Comparison of ENCODE assay signal across 19 cellular contexts in the genomic region with DNA sequence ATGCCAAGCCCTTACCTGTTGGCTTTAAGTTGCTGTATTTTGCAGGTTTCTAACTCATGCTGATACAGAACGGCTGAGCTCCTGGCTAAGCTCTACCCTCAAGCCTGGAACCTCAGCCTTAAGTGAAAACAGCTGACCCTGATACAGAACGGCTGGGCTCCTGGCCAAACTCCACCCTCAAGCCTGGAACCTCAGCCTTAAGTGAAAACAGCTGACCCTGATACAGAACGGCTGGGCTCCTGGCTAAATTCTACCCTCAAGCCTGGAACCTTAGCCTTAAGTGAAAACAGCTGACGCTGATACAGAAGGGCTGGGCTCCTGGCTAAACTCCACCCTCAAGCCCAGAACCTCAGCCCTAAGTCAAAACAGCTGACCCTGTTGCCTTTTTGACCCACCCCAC. TPM values are rescaled to one million over a fixed set of nuclear protein-coding genes. Genes with fewer than 3 reads are reported as not detected.
DNase-seq lines count a peak whose midpoint lies in the region; TF ChIP-seq lines count a peak whose summit lies in the region.
"Had no signal": no experiment of that assay in that cellular context is flagged by ENCODE, and none has a peak within 500 bp of the region (broad histone marks: within the 10 kb centered on the region; RNA-seq: fewer than 3 reads in every experiment).

No MANE protein-coding gene starts in this region.

- no peak overlapping the region for H2AK5ac ChIP-seq in H9 (ENCODE audit: insufficient read length, low read length)

- peaks cover 15 to 25% of the 10 kb centered on the region in 2 experiments for H3K4me1 Mint-ChIP-seq in H9
- H3K4me1 Mint-ChIP-seq: activated B cell treated with CpG ODN at 0.5 μM for 24 hours had no signal

- H3K14ac ChIP-seq in H9 (ENCODE audit: insufficient read depth, low read length), result no peak overlapping the region

- no peak for TF ChIP-seq CTCF in H9 (conservative IDR thresholded peaks at IDR 0.05)
- TF ChIP-seq CTCF in fibroblast of lung (conservative IDR thresholded peaks at IDR 0.05 in 1 of 2, IDR thresholded peaks at IDR 0.05 in 1 of 2; ENCODE audit: low read depth in 1 of 2, low read length in 2 of 2), result no peak
- no peak for TF ChIP-seq CTCF in parathyroid adenoma (IDR thresholded peaks at IDR 0.05)
- no peak for TF ChIP-seq CTCF in uterus (IDR thresholded peaks at IDR 0.05)

- no peak overlapping the region for H3K27ac Mint-ChIP-seq in H9
- H3K27ac Mint-ChIP-seq: activated B cell treated with CpG ODN at 0.5 μM for 24 hours had no signal

- H3K23ac ChIP-seq in H9 (ENCODE audit: insufficient read length, low read depth, low read length), result no peak overlapping the region

- H3K9ac ChIP-seq in H9 (ENCODE audit: extremely low read depth, insufficient read length, low read length) (no peak overlapping the region), fibroblast of lung (ENCODE audit: insufficient read depth, low read length) (no peak overlapping the region), parathyroid adenoma (no peak overlapping the region)

- no peak overlapping the region for H2BK120ac ChIP-seq in H9 (ENCODE audit: low read depth, low read length, poor library complexity, severe bottlenecking)

- H3K79me1 ChIP-seq in H9 (ENCODE audit: insufficient read depth, low read depth, low read length, poor library complexity, severe bottlenecking), result no peaks in the 10 kb centered on the region

- no peaks in the 10 kb centered on the region for H3K27me3 ChIP-seq in H9 (ENCODE audit: insufficient read depth, low read length)
- no peaks in the 10 kb centered on the region for H3K27me3 ChIP-seq in fibroblast of lung (ENCODE audit: control insufficient read depth, insufficient read depth, low read length)
- H3K27me3 ChIP-seq in parathyroid adenoma (ENCODE audit: control insufficient read depth, insufficient read depth, low read length), result no peaks in the 10 kb centered on the region
- no peaks in the 10 kb centered on the region for H3K27me3 ChIP-seq in uterus
- H3K27me3 ChIP-seq: MG63 had no signal

- no peaks in the 10 kb centered on the region for H4K20me1 ChIP-seq in H9 (ENCODE audit: control insufficient read depth, insufficient read depth, insufficient read length)
- no peaks in the 10 kb centered on the region for H4K20me1 ChIP-seq in fibroblast of lung (ENCODE audit: control insufficient read depth, extremely low read depth, insufficient read depth, low read length)

- H3K4me3 Mint-ChIP-seq in H9, result no peak overlapping the region
- H3K4me3 Mint-ChIP-seq: activated B cell treated with CpG ODN at 0.5 μM for 24 hours had no signal

- peak overlapping the region; percentile 33 for H4K91ac ChIP-seq in H9 (ENCODE audit: insufficient read length, low read depth, low read length)

- no peak overlapping the region for H3K56ac ChIP-seq in H9 (ENCODE audit: insufficient read length, low read depth, low read length)

- in situ Hi-C loops in SK-MEL-5 (cut with HindIII; ENCODE audit: low pct_unique_long_range_greater_than_20kb, low sequenced_read_pairs), result no loop called here

- WGBS in H9 (ENCODE audit: extremely low coverage, insufficient read length, low lambda C conversion rate), result no CpG with 5 or more reads among the region's 4 CpGs

- H2AFZ ChIP-seq in H9 (ENCODE audit: low read length), result no peak overlapping the region
- H2AFZ ChIP-seq in fibroblast of lung (ENCODE audit: low read length), result no peak overlapping the region
- peak overlapping the region; percentile 25 for H2AFZ ChIP-seq in parathyroid adenoma

- H2BK5ac ChIP-seq in H9 (ENCODE audit: insufficient read length, low read length), result no peak overlapping the region

- H4K8ac ChIP-seq in H9 (replicated peaks; ENCODE audit: insufficient read length, low read depth, low read length), result no peak overlapping the region

- H3K4me2 ChIP-seq in H9 (ENCODE audit: insufficient read depth, insufficient read length, low read length) (no peak overlapping the region), fibroblast of lung (ENCODE audit: extremely low read depth, insufficient read depth, low read length) (no peak overlapping the region), parathyroid adenoma (ENCODE audit: low read length) (no peak overlapping the region)

- intact Hi-C loops in uterus (cut with DNase I; ENCODE audit: low total_unique reads), result no loop called here

- H3K27ac ChIP-seq in H9 (ENCODE audit: insufficient read length, low read depth, low read length) (no peak overlapping the region), fibroblast of lung (ENCODE audit: insufficient read depth, low read length) (no peak overlapping the region), parathyroid adenoma (peak overlapping the region; percentile 2), uterus (no peak overlapping the region)
- H3K27ac ChIP-seq: C4-2B, esophagus squamous epithelium had no signal

- DNase-seq in H9 (no peak), SK-MEL-5 (ENCODE audit: low read depth, low spot score) (peak; percentile 81), fibroblast of lung (ENCODE audit: low read depth in 2 of 2) (peak; percentile 27 to 66), foreskin melanocyte (no peak), uterus (no peak), cerebellum (ENCODE audit: low spot score) (no peak), hippocampal formation (lab: John Stamatoyannopoulos, UW) (no peak)
- DNase-seq: activated B cell treated with CpG ODN at 0.5 μM for 24 hours; activated effector memory CD4-positive, alpha-beta T cell treated with anti-CD3 and anti-CD28 coated beads, Interleukin-2, amount 50 U/mL, for 16 hours; DMS79 treated with DMSO at 0.1 percent for 48 hours; esophagus squamous epithelium; MG63; NCI-H2081; NCI-H69; stimulated activated CD4-positive, alpha-beta T cell treated with anti-CD3 and anti-CD28 coated beads, Interleukin-4, amount 100 ng/mL, for 1 hour; stimulated activated CD8-positive, alpha-beta memory T cell treated with anti-CD3 and anti-CD28 coated beads, Interleukin-4, amount 100 ng/mL, for 48 hours; T-helper 1 cell had no signal

- no peak overlapping the region for H2BK20ac ChIP-seq in H9 (ENCODE audit: low read depth, low read length, poor library complexity, severe bottlenecking)

- H3K4ac ChIP-seq in H9 (ENCODE audit: low read depth, low read length), result no peak overlapping the region

- H3K36me3 ChIP-seq in fibroblast of lung (ENCODE audit: control insufficient read depth, insufficient read depth, low read length) (no peaks in the 10 kb centered on the region), parathyroid adenoma (ENCODE audit: control insufficient read depth, insufficient read depth, low read length) (no peaks in the 10 kb centered on the region), uterus (no peaks in the 10 kb centered on the region)
- H3K36me3 ChIP-seq: esophagus squamous epithelium, MG63 had no signal

- no peak overlapping the region for H2BK15ac ChIP-seq in H9 (ENCODE audit: low read depth, low read length)

- TF ChIP-seq POLR2A in uterus (IDR thresholded peaks at IDR 0.05), result no peak

- H3K18ac ChIP-seq in H9 (ENCODE audit: insufficient read length, low read depth, low read length), result no peak overlapping the region

- no peak overlapping the region for H3T11ph ChIP-seq in H9 (ENCODE audit: low read length)

- peaks cover 2% of the 10 kb centered on the region; the same call in 1 of the 2 replicates for H3K27me3 Mint-ChIP-seq in H9 (ENCODE audit: low read depth)

- H3K9me3 Mint-ChIP-seq in H9, result peaks cover 3% of the 10 kb centered on the region in 2 experiments

- H3K79me2 ChIP-seq in H9 (ENCODE audit: insufficient read depth, low read length) (no peaks in the 10 kb centered on the region), fibroblast of lung (ENCODE audit: control insufficient read depth, insufficient read depth, low read length) (no peaks in the 10 kb centered on the region), parathyroid adenoma (no peaks in the 10 kb centered on the region)

- no peak overlapping the region for H4K5ac ChIP-seq in H9 (ENCODE audit: insufficient read length, low read depth, low read length)

- H3K4me1 ChIP-seq in H9 (ENCODE audit: insufficient read depth, low read length), result peaks cover 15% of the 10 kb centered on the region
- H3K4me1 ChIP-seq in fibroblast of lung (ENCODE audit: control insufficient read depth, extremely low read depth, insufficient read depth, low read length), result no peaks in the 10 kb centered on the region
- peaks cover 8% of the 10 kb centered on the region for H3K4me1 ChIP-seq in parathyroid adenoma
- H3K4me1 ChIP-seq in uterus, result no peaks in the 10 kb centered on the region
- H3K4me1 ChIP-seq: esophagus squamous epithelium had no signal

- H3K9me3 ChIP-seq in H9 (ENCODE audit: control insufficient read depth, low read depth, low read length) (no peaks in the 10 kb centered on the region), fibroblast of lung (ENCODE audit: control insufficient read depth, insufficient read depth, low read depth, low read length) (no peaks in the 10 kb centered on the region), parathyroid adenoma (ENCODE audit: control insufficient read depth, low read length) (no peaks in the 10 kb centered on the region), uterus (peaks cover 0 to under 1% of the 10 kb centered on the region in 2 donors)

- H3K4me3 ChIP-seq in fibroblast of lung (replicated peaks in 1 of 4; ENCODE audit: control extremely low read depth in 1 of 4, insufficient read depth in 1 of 4, low read depth in 3 of 4, low read length in 4 of 4) (no peak overlapping the region), parathyroid adenoma (ENCODE audit: low read depth, low read length) (no peak overlapping the region), uterus (no peak overlapping the region)
- H3K4me3 ChIP-seq: esophagus squamous epithelium, MG63 had no signal

- H2BK12ac ChIP-seq in H9 (ENCODE audit: insufficient read length, low read depth, low read length), result no peak overlapping the region

- no peaks in the 10 kb centered on the region for H3K23me2 ChIP-seq in H9 (ENCODE audit: insufficient read length, low read depth, low read length, poor library complexity, severe bottlenecking)

- peaks cover 2% of the 10 kb centered on the region in 3 experiments; a peak in 6 of 7 replicates for H3K36me3 Mint-ChIP-seq in H9 (ENCODE audit: insufficient read depth in 1 of 3, low read depth in 3 of 3)

RNA-seq across cellular contexts. Expression of a gene that starts 17.6 kb away (rescaled TPM):
- total RNA-seq in H9 (2021), result 1.0 and 1.1 TPM in 2 replicates
- total RNA-seq in SK-MEL-5 (2014; rRNA removed; shearing (Covaris generic)), result 32.9 and 34.3 TPM in 2 replicates
- 170 and 210 TPM in 2 replicates for polyA plus RNA-seq in SK-MEL-5 (2015; cell fraction: cytosol; rRNA removed)
- polyA plus RNA-seq in SK-MEL-5 (2015; cell fraction: nucleus; rRNA removed), result 26.2 and 31.7 TPM in 2 replicates
- total RNA-seq in fibroblast of lung, result 0.26 and 0.33 TPM in 2 replicates
- polyA plus RNA-seq in fibroblast of lung, result 0.43 and 1.2 TPM in 2 replicates
- 0.29 and 1.2 TPM in 2 replicates for polyA plus RNA-seq in fibroblast of lung (2012)
- polyA minus RNA-seq in fibroblast of lung (ENCODE audit: low replicate concordance), result 1.2 TPM in 1 of 2 replicates, not detected in the other
- total RNA-seq in uterus, result 10 to 100 TPM in 1 of 4 donors, 1 to 10 TPM in 3; 1.9 to 24.7 (median 4.9) TPM
- 167 TPM for total RNA-seq in cerebellum
- total RNA-seq: activated B cell treated with CpG ODN at 0.5 μM for 24 hours had no signal

Comparison
In these comparisons a context has a peak if more than half of its experiments do, and no peak if none do; other contexts are left out.
1. DNase-seq: peak in SK-MEL-5 (single experiment) and fibroblast of lung (2 of 2); none in H9 (single experiment), foreskin melanocyte (single experiment), uterus (0 of 2), cerebellum (single experiment) and hippocampal formation (0 of 2).